1 cellular context compared by ENCODE assay signal in genomic region chr10:32378371-32379301, GRCh38.
TF ChIP-seq lines count a peak whose summit lies in the region.

No MANE protein-coding gene starts in this region.

TF ChIP-seq in HepG2, 621 proteins besides CTCF, POLR2A, EP300 and RAD21 (continued from another document and continues in another):
- TF ChIP-seq ARID5B (CRISPR knock-in tag; IDR thresholded peaks at IDR 0.05) (peak; percentile 1; the same call in 1 of the 2 replicates), ZNF207 (IDR thresholded peaks at IDR 0.05; ENCODE audit: borderline replicate concordance) (no peak), HMGXB3 (CRISPR knock-in tag; IDR thresholded peaks at IDR 0.05; ENCODE audit: borderline replicate concordance) (no peak), ZNF781 (CRISPR knock-in tag; IDR thresholded peaks at IDR 0.05; ENCODE audit: borderline replicate concordance, not compliant biosample characterization) (no peak), RARA (CRISPR knock-in tag; IDR thresholded peaks at IDR 0.05) (no peak), HOMEZ (CRISPR knock-in tag; IDR thresholded peaks at IDR 0.05; ENCODE audit: low read depth) (peak; percentile 77; the same call in 1 of the 2 replicates), RFXAP (CRISPR knock-in tag; IDR thresholded peaks at IDR 0.05; ENCODE audit: borderline replicate concordance) (peak; percentile 47; the same call in 1 of the 2 replicates), LCORL (IDR thresholded peaks at IDR 0.05) (no peak), LCORL (CRISPR knock-in tag; IDR thresholded peaks at IDR 0.05) (no peak; the same call in 1 of the 2 replicates), ZNF674 (CRISPR knock-in tag; IDR thresholded peaks at IDR 0.05; ENCODE audit: low read depth) (no peak), ZNF557 (CRISPR knock-in tag; IDR thresholded peaks at IDR 0.05) (0 out of 2 replicates have a peak, but pooled peaks have one; percentile 50), XRCC5 (optimal IDR thresholded peaks at IDR 0.05; ENCODE audit: low read length) (peak; percentile 80), HNF1B (CRISPR knock-in tag; IDR thresholded peaks at IDR 0.05) (0 out of 2 replicates have a peak, but pooled peaks have one; percentile 48), CREB1 (IDR thresholded peaks at IDR 0.05) (no peak), CREB1 (CRISPR knock-in tag; IDR thresholded peaks at IDR 0.05) (peak; percentile 10), SP2 (CRISPR knock-in tag; IDR thresholded peaks at IDR 0.05) (no peak), ZNF777 (CRISPR knock-in tag; IDR thresholded peaks at IDR 0.05) (no peak), PHF8 (CRISPR knock-in tag; IDR thresholded peaks at IDR 0.05) (peak; percentile 53; the same call in 1 of the 2 replicates), NCOA1 (CRISPR knock-in tag; IDR thresholded peaks at IDR 0.05) (no peak), ZNF274 (CRISPR knock-in tag; IDR thresholded peaks at IDR 0.05) (no peak), MAFK (conservative IDR thresholded peaks at IDR 0.05 in 1 of 2, IDR thresholded peaks at IDR 0.05 in 1 of 2; ENCODE audit: low read length in 2 of 2) (no peak), PRPF4 (IDR thresholded peaks at IDR 0.05; ENCODE audit: low read depth, low read length, poor library complexity, severe bottlenecking) (no peak), ZNF143 (CRISPR knock-in tag; IDR thresholded peaks at IDR 0.05) (peak; percentile 43; the same call in 1 of the 2 replicates), ARID4A (CRISPR knock-in tag; IDR thresholded peaks at IDR 0.05; ENCODE audit: borderline replicate concordance) (peak; percentile 60; the same call in 1 of the 2 replicates), TRIM24 (CRISPR knock-in tag; IDR thresholded peaks at IDR 0.05) (no peak), MYC (CRISPR knock-in tag; IDR thresholded peaks at IDR 0.05; ENCODE audit: borderline replicate concordance) (0 out of 2 replicates have a peak, but pooled peaks have one; percentile 24), FOXO1 (CRISPR knock-in tag; IDR thresholded peaks at IDR 0.05) (no peak), KMT2B (CRISPR knock-in tag; IDR thresholded peaks at IDR 0.05) (0 out of 2 replicates have a peak, but pooled peaks have one; percentile 43), SNAPC5 (CRISPR knock-in tag; IDR thresholded peaks at IDR 0.05; ENCODE audit: borderline replicate concordance) (no peak), ZNF512 (CRISPR knock-in tag; IDR thresholded peaks at IDR 0.05) (no peak), MAX (IDR thresholded peaks at IDR 0.05) (peak; percentile 26), ZNF891 (CRISPR knock-in tag; IDR thresholded peaks at IDR 0.05) (no peak)
